In the genomic region with DNA sequence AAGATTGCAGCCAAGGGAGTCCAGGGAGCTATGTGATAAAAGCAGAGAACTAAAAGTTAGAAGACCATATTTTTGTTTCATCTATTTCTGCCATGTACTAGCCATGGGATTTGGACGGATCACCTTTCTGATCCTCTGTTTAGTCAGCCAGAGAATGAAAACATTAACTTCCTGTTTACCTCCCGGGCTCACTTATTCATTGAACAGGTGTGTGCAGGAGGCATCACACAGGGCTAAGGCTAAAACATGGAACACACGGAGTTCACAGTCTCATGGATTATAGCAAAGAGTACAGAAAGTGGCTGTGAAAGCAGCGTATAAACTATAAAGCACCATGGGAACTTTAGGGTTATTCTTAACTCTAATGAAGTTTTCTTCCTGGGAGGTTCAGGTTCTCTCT, we compare ENCODE assay signal across 19 cellular contexts.
DNase-seq lines count a peak whose midpoint lies in the region; ATAC-seq and TF ChIP-seq lines count a peak whose summit lies in the region.
"Had no signal": no experiment of that assay in that cellular context is flagged by ENCODE, and none has a peak within 500 bp of the region (broad histone marks: within the 10 kb centered on the region; RNA-seq: fewer than 3 reads in every experiment).

No MANE protein-coding gene starts in this region.

- no peaks in the 10 kb centered on the region for H3K9me3 Mint-ChIP-seq in activated CD8-positive, alpha-beta memory T cell treated with anti-CD3 and anti-CD28 coated beads, Interleukin-2, amount 10 ng/mL, durations not matched to agents 7 days and 5 days (ENCODE audit: low read depth)
- H3K9me3 Mint-ChIP-seq: activated naive CD4-positive, alpha-beta T cell treated with anti-CD3 and anti-CD28 coated beads, Interleukin-2, amount 50 U/mL, for 24 hours; CD4-positive, alpha-beta memory T cell; effector memory CD8-positive, alpha-beta T cell; memory B cell; T-helper 1 cell treated with Interleukin-12 subunit alpha and Interleukin-12 subunit beta and Interleukin-4 antibody, amounts not matched to agents 30 μg/mL and 1 μg/mL, for 36 hours had no signal

- H3K27ac Mint-ChIP-seq in activated CD8-positive, alpha-beta memory T cell treated with anti-CD3 and anti-CD28 coated beads, Interleukin-2, amount 10 ng/mL, durations not matched to agents 7 days and 5 days: no peak overlapping the region
- H3K27ac Mint-ChIP-seq: activated naive CD4-positive, alpha-beta T cell treated with anti-CD3 and anti-CD28 coated beads, Interleukin-2, amount 50 U/mL, for 24 hours; CD4-positive, alpha-beta memory T cell; effector memory CD8-positive, alpha-beta T cell; memory B cell; T-helper 1 cell treated with Interleukin-12 subunit alpha and Interleukin-12 subunit beta and Interleukin-4 antibody, amounts not matched to agents 30 μg/mL and 1 μg/mL, for 36 hours had no signal

- DNase-seq in COR-L47 (lab: John Stamatoyannopoulos, UW): peak; percentile 86
- peak; percentile 9 to 83 (median 46) for DNase-seq in NCI-H1417 (lab: John Stamatoyannopoulos, UW)
- DNase-seq in NCI-H510A treated with DMSO at 0.1 percent for 48 hours (lab: John Stamatoyannopoulos, UW): peak; percentile 75
- DNase-seq in cerebellar cortex (ENCODE audit: low spot score): peak; percentile 62
- DNase-seq in activated effector memory CD4-positive, alpha-beta T cell treated with anti-CD3 and anti-CD28 coated beads, Interleukin-2, amount 50 U/mL, for 16 hours: no peak
- no peak for DNase-seq in A673 (ENCODE audit: low spot score)
- DNase-seq in GM19238 (ENCODE audit: insufficient read length, low spot score): no peak
- no peak for DNase-seq in activated CD8-positive, alpha-beta memory T cell treated with anti-CD3 and anti-CD28 coated beads, Interleukin-2, amount 10 ng/mL, durations not matched to agents 7 days and 5 days
- DNase-seq: CD4-positive, alpha-beta memory T cell; effector memory CD8-positive, alpha-beta T cell; foreskin fibroblast; KG1; NCI-H446 treated with DMSO at 0.1 percent for 48 hours; right cardiac atrium; transverse colon had no signal

- no peak for TF ChIP-seq CTCF in A673 (conservative IDR thresholded peaks at IDR 0.05; ENCODE audit: low read depth, low read length)

- H3K27ac ChIP-seq in A673 (ENCODE audit: low read depth, low read length, poor library complexity, severe bottlenecking): no peak overlapping the region
- H3K27ac ChIP-seq: cardiac muscle cell, transverse colon had no signal

- no peaks in the 10 kb centered on the region for H3K9me3 ChIP-seq in A673 (ENCODE audit: low read depth, low read length, poor library complexity, severe bottlenecking)
- H3K9me3 ChIP-seq: transverse colon had no signal

- no peak for ATAC-seq in activated CD8-positive, alpha-beta memory T cell treated with anti-CD3 and anti-CD28 coated beads, Interleukin-2, amount 10 ng/mL, durations not matched to agents 7 days and 5 days
- ATAC-seq: effector memory CD8-positive, alpha-beta T cell; right cardiac atrium had no signal

- H3K36me3 Mint-ChIP-seq in activated CD8-positive, alpha-beta memory T cell treated with anti-CD3 and anti-CD28 coated beads, Interleukin-2, amount 10 ng/mL, durations not matched to agents 7 days and 5 days: no peaks in the 10 kb centered on the region
- H3K36me3 Mint-ChIP-seq: activated naive CD4-positive, alpha-beta T cell treated with anti-CD3 and anti-CD28 coated beads, Interleukin-2, amount 50 U/mL, for 24 hours; CD4-positive, alpha-beta memory T cell; memory B cell had no signal

- intact Hi-C loops in A673 (cut with micrococcal nuclease; ENCODE audit: unreplicated experiment): no loop called here

- BruUV-seq in A673 (replicated peaks; lab: Mats Ljungman, UMichigan): no TSS peak

- no peaks in the 10 kb centered on the region for H3K4me1 ChIP-seq in A673 (ENCODE audit: insufficient read depth, low read length, poor library complexity, severe bottlenecking)
- H3K4me1 ChIP-seq: transverse colon had no signal

- no peaks in the 10 kb centered on the region for H3K27me3 ChIP-seq in A673 (replicated peaks; ENCODE audit: insufficient read depth, low read depth, low read length, poor library complexity)
- H3K27me3 ChIP-seq: cardiac muscle cell, transverse colon had no signal

- POLR2A ChIA-PET in A673 (lab: Charles Lee; ENCODE audit: low non-redundant PET): no interaction called here

- no peak overlapping the region for H3K4me3 Mint-ChIP-seq in activated CD8-positive, alpha-beta memory T cell treated with anti-CD3 and anti-CD28 coated beads, Interleukin-2, amount 10 ng/mL, durations not matched to agents 7 days and 5 days
- H3K4me3 Mint-ChIP-seq: activated naive CD4-positive, alpha-beta T cell treated with anti-CD3 and anti-CD28 coated beads, Interleukin-2, amount 50 U/mL, for 24 hours; CD4-positive, alpha-beta memory T cell; effector memory CD8-positive, alpha-beta T cell; memory B cell; T-helper 1 cell treated with Interleukin-12 subunit alpha and Interleukin-12 subunit beta and Interleukin-4 antibody, amounts not matched to agents 30 μg/mL and 1 μg/mL, for 36 hours had no signal

- CTCF ChIA-PET in A673 (lab: Charles Lee): no interaction called here
- CTCF ChIA-PET in activated CD8-positive, alpha-beta memory T cell treated with anti-CD3 and anti-CD28 coated beads, Interleukin-2, amount 10 ng/mL, durations not matched to agents 7 days and 5 days (lab: Charles Lee): no interaction called here

- no peaks in the 10 kb centered on the region for H3K36me3 ChIP-seq in A673 (ENCODE audit: insufficient read depth, low read length, poor library complexity, severe bottlenecking)
- H3K36me3 ChIP-seq: cardiac muscle cell, transverse colon had no signal

- no peak overlapping the region for H3K4me3 ChIP-seq in A673 (ENCODE audit: low read depth, low read length, poor library complexity, severe bottlenecking)
- H3K4me3 ChIP-seq: cardiac muscle cell, transverse colon had no signal

- no peaks in the 10 kb centered on the region for H3K4me1 Mint-ChIP-seq in activated CD8-positive, alpha-beta memory T cell treated with anti-CD3 and anti-CD28 coated beads, Interleukin-2, amount 10 ng/mL, durations not matched to agents 7 days and 5 days
- H3K4me1 Mint-ChIP-seq: activated naive CD4-positive, alpha-beta T cell treated with anti-CD3 and anti-CD28 coated beads, Interleukin-2, amount 50 U/mL, for 24 hours; CD4-positive, alpha-beta memory T cell; memory B cell had no signal

- peaks cover 7% of the 10 kb centered on the region for H3K27me3 Mint-ChIP-seq in activated CD8-positive, alpha-beta memory T cell treated with anti-CD3 and anti-CD28 coated beads, Interleukin-2, amount 10 ng/mL, durations not matched to agents 7 days and 5 days

Comparison
In these comparisons a context has a peak if more than half of its experiments do, and no peak if none do; other contexts are left out.
1. DNase-seq: peak in COR-L47 (single experiment), NCI-H1417 (3 of 3), NCI-H510A treated with DMSO at 0.1 percent for 48 hours (single experiment) and cerebellar cortex (single experiment); none in activated effector memory CD4-positive, alpha-beta T cell treated with anti-CD3 and anti-CD28 coated beads, Interleukin-2, amount 50 U/mL, for 16 hours (single experiment), A673 (single experiment), GM19238 (single experiment) and activated CD8-positive, alpha-beta memory T cell treated with anti-CD3 and anti-CD28 coated beads, Interleukin-2, amount 10 ng/mL, durations not matched to agents 7 days and 5 days (single experiment).